24 cellular contexts compared by ENCODE assay signal in genomic region chr2:239156516-239157265, GRCh38.
DNase-seq lines count a peak whose midpoint lies in the region; ATAC-seq, FAIRE-seq and TF ChIP-seq lines count a peak whose summit lies in the region.
"Had no signal": no experiment of that assay in that cellular context is flagged by ENCODE, and none has a peak within 500 bp of the region (broad histone marks: within the 10 kb centered on the region; RNA-seq: fewer than 3 reads in every experiment).

No MANE protein-coding gene starts in this region.

- TF ChIP-seq EP300 in HepG2 (IDR thresholded peaks at IDR 0.05; ENCODE audit: low read depth in 2 of 2, low read length in 2 of 2): no peak
- no peak for TF ChIP-seq EP300 in HepG2 (CRISPR knock-in tag; IDR thresholded peaks at IDR 0.05; ENCODE audit: borderline replicate concordance)

- H4K91ac ChIP-seq in H9 (ENCODE audit: insufficient read length, low read depth, low read length): no peak overlapping the region

- no peaks in the 10 kb centered on the region for H3K23me2 ChIP-seq in H9 (ENCODE audit: insufficient read length, low read depth, low read length, poor library complexity, severe bottlenecking)

- H3K4me3 ChIP-seq in HepG2 (replicated peaks in 1 of 3; ENCODE audit: insufficient read depth in 1 of 3, low read depth in 2 of 3, low read length in 3 of 3): no peak overlapping the region
- H3K4me3 ChIP-seq in gastrocnemius medialis: no peak overlapping the region
- no peak overlapping the region for H3K4me3 ChIP-seq in osteoblast (ENCODE audit: insufficient read depth, low read length)
- H3K4me3 ChIP-seq in Karpas-422 (ENCODE audit: low read length): no peak overlapping the region
- H3K4me3 ChIP-seq: skin epidermis had no signal

- H4K20me1 ChIP-seq in H9 (ENCODE audit: control insufficient read depth, insufficient read depth, insufficient read length) (no peaks in the 10 kb centered on the region), HepG2 (ENCODE audit: insufficient read depth, low read length) (no peaks in the 10 kb centered on the region; the same call in 1 of the 2 replicates), osteoblast (ENCODE audit: insufficient read depth, low read length) (no peaks in the 10 kb centered on the region), Karpas-422 (ENCODE audit: insufficient read depth, low read depth, low read length) (no peaks in the 10 kb centered on the region)

- no peak overlapping the region for H2AFZ ChIP-seq in H9 (ENCODE audit: low read length)
- no peak overlapping the region for H2AFZ ChIP-seq in HepG2 (ENCODE audit: low read length)
- H2AFZ ChIP-seq in osteoblast (ENCODE audit: low read length): no peak overlapping the region
- no peak overlapping the region for H2AFZ ChIP-seq in Karpas-422 (ENCODE audit: low read length)
- H2AFZ ChIP-seq: parathyroid adenoma had no signal

- H3K79me1 ChIP-seq in H9 (ENCODE audit: insufficient read depth, low read depth, low read length, poor library complexity, severe bottlenecking): no peaks in the 10 kb centered on the region

- no peak overlapping the region for H3T11ph ChIP-seq in H9 (ENCODE audit: low read length)

- H3K9ac ChIP-seq in H9 (ENCODE audit: extremely low read depth, insufficient read length, low read length): no peak overlapping the region
- H3K9ac ChIP-seq in HepG2 (ENCODE audit: insufficient read depth, low read depth, low read length): no peak overlapping the region
- no peak overlapping the region for H3K9ac ChIP-seq in Karpas-422 (ENCODE audit: low read length)
- H3K9ac ChIP-seq: parathyroid adenoma had no signal

- no peak for ATAC-seq in T-helper 17 cell
- no peak for ATAC-seq in HepG2
- no peak for ATAC-seq in gastrocnemius medialis
- ATAC-seq: activated naive CD8-positive, alpha-beta T cell treated with anti-CD3 and anti-CD28 coated beads, Interleukin-2, amount 50 U/mL, for 24 hours; stimulated activated naive CD8-positive, alpha-beta T cell treated with anti-CD3 and anti-CD28 coated beads, Interleukin-15, Interleukin-2, amounts not matched to agents 100 U/mL and 50 U/mL, for 24 hours had no signal

- H2BK12ac ChIP-seq in H9 (ENCODE audit: insufficient read length, low read depth, low read length): no peak overlapping the region

- POLR2A ChIA-PET in HepG2 (lab: Yijun Ruan, JAX): no interaction called here

- no peak overlapping the region for H3K23ac ChIP-seq in H9 (ENCODE audit: insufficient read length, low read depth, low read length)

- H2AK5ac ChIP-seq in H9 (ENCODE audit: insufficient read length, low read length): no peak overlapping the region

- H3K4me2 ChIP-seq in H9 (ENCODE audit: insufficient read depth, insufficient read length, low read length) (no peak overlapping the region), HepG2 (ENCODE audit: low read depth, low read length) (no peak overlapping the region), osteoblast (ENCODE audit: insufficient read depth, low read length) (no peak overlapping the region), Karpas-422 (ENCODE audit: low read depth, low read length, poor library complexity, severe bottlenecking) (no peak overlapping the region)

- H3K36me3 ChIP-seq in HepG2 (replicated peaks in 1 of 2; ENCODE audit: control insufficient read depth in 1 of 2, insufficient read depth in 2 of 2, low read length in 2 of 2) (peaks cover 25 to 53% of the 10 kb centered on the region in 2 experiments), gastrocnemius medialis (peaks cover 0 to 43% of the 10 kb centered on the region in 2 donors), osteoblast (ENCODE audit: insufficient read depth, low read length) (no peaks in the 10 kb centered on the region), Karpas-422 (ENCODE audit: insufficient read depth, low read length) (no peaks in the 10 kb centered on the region)
- H3K36me3 ChIP-seq: brain microvascular endothelial cell had no signal

- TF ChIP-seq POLR2A in HepG2 (IDR thresholded peaks at IDR 0.05; ENCODE audit: insufficient read depth in 1 of 2, low read depth in 2 of 2, low read length in 2 of 2) (no peak), gastrocnemius medialis (IDR thresholded peaks at IDR 0.05) (no peak)

- H4K8ac ChIP-seq in H9 (replicated peaks; ENCODE audit: insufficient read length, low read depth, low read length): no peak overlapping the region

- peaks cover 0 to 8% of the 10 kb centered on the region in 2 experiments; a peak in 3 of 4 replicates for H3K4me1 Mint-ChIP-seq in H9
- H3K4me1 Mint-ChIP-seq in T-helper 17 cell: peaks cover 6% of the 10 kb centered on the region
- H3K4me1 Mint-ChIP-seq: activated naive CD8-positive, alpha-beta T cell treated with anti-CD3 and anti-CD28 coated beads, Interleukin-2, amount 50 U/mL, for 24 hours had no signal

- H3K27me3 Mint-ChIP-seq in H9 (ENCODE audit: low read depth) (no peaks in the 10 kb centered on the region), T-helper 17 cell (no peaks in the 10 kb centered on the region)
- H3K27me3 Mint-ChIP-seq: activated naive CD8-positive, alpha-beta T cell treated with anti-CD3 and anti-CD28 coated beads, Interleukin-2, amount 50 U/mL, for 24 hours; B cell; memory B cell; naive B cell had no signal

- H3K4me1 ChIP-seq in H9 (ENCODE audit: insufficient read depth, low read length) (no peaks in the 10 kb centered on the region), HepG2 (ENCODE audit: insufficient read depth, low read length) (no peaks in the 10 kb centered on the region), gastrocnemius medialis (peaks cover 10 to 24% of the 10 kb centered on the region in 2 donors), osteoblast (ENCODE audit: insufficient read depth, low read length) (no peaks in the 10 kb centered on the region), Karpas-422 (ENCODE audit: low read length) (no peaks in the 10 kb centered on the region)
- H3K4me1 ChIP-seq: parathyroid adenoma had no signal

- TF ChIP-seq RAD21 in HepG2 (CRISPR knock-in tag; IDR thresholded peaks at IDR 0.05): no peak

- H3K27ac Mint-ChIP-seq in H9 (no peak overlapping the region), T-helper 17 cell (peak overlapping the region; percentile 82)
- H3K27ac Mint-ChIP-seq: activated naive CD8-positive, alpha-beta T cell treated with anti-CD3 and anti-CD28 coated beads, Interleukin-2, amount 50 U/mL, for 24 hours; B cell; memory B cell; naive B cell had no signal

- no peak overlapping the region for H2BK15ac ChIP-seq in H9 (ENCODE audit: low read depth, low read length)

- H3K27ac ChIP-seq in H9 (ENCODE audit: insufficient read length, low read depth, low read length) (no peak overlapping the region), HepG2 (ENCODE audit: extremely low read length, insufficient read depth, low read length) (no peak overlapping the region), gastrocnemius medialis (peak overlapping the region; percentile 71 to 93 (median 86)), osteoblast (ENCODE audit: low read depth, low read length) (no peak overlapping the region), Karpas-422 (ENCODE audit: low read length) (no peak overlapping the region)
- H3K27ac ChIP-seq: brain microvascular endothelial cell, parathyroid adenoma had no signal

- in situ Hi-C loops in HepG2 (cut with HindIII; ENCODE audit: extremely low pct_ligation_motif_present, low pct_unique_long_range_greater_than_20kb) (no loop called here), gastrocnemius medialis (cut with MboI; ENCODE audit: low sequenced_read_pairs in 4 of 4) (no loop called here)

- H2BK5ac ChIP-seq in H9 (ENCODE audit: insufficient read length, low read length): no peak overlapping the region

- H3K27me3 ChIP-seq in H9 (ENCODE audit: insufficient read depth, low read length) (no peaks in the 10 kb centered on the region), HepG2 (ENCODE audit: control insufficient read depth in 1 of 2, insufficient read depth in 2 of 2, low read length in 2 of 2) (no peaks in the 10 kb centered on the region), gastrocnemius medialis (no peaks in the 10 kb centered on the region), osteoblast (ENCODE audit: insufficient read depth, low read length) (no peaks in the 10 kb centered on the region), Karpas-422 (ENCODE audit: low read length) (no peaks in the 10 kb centered on the region)
- H3K27me3 ChIP-seq: brain microvascular endothelial cell had no signal

- no peak overlapping the region for H2BK20ac ChIP-seq in H9 (ENCODE audit: low read depth, low read length, poor library complexity, severe bottlenecking)

- DNase-seq in H9 (peak; percentile 19), T-helper 17 cell (peak in 1 of 3 donors; percentile 3), HepG2 (ENCODE audit: low spot score) (no peak), gastrocnemius medialis (peak in 1 of 2 donors; percentile 14), osteoblast (ENCODE audit: insufficient read length, low spot score, missing footprints) (no peak), Karpas-422 (no peak), kidney glomerular epithelial cell (lab: John Stamatoyannopoulos, UW) (no peak), NOMO-1 treated with dmso at 0.1 percent for 144 hours (lab: John Stamatoyannopoulos, UW; ENCODE audit: unreplicated experiment) (no peak)
- DNase-seq: activated naive CD8-positive, alpha-beta T cell treated with anti-CD3 and anti-CD28 coated beads, Interleukin-2, amount 50 U/mL, for 24 hours; brain microvascular endothelial cell; HCEC 1CT; immature natural killer cell; Kasumi-1; naive B cell; NCI-H2029; NCI-H446 treated with DMSO at 0.1 percent for 48 hours; RPMI8226; stimulated activated naive CD8-positive, alpha-beta T cell treated with anti-CD3 and anti-CD28 coated beads, Interleukin-15, Interleukin-2, amounts not matched to agents 100 U/mL and 50 U/mL, for 24 hours; T1000 had no signal

- H3K4ac ChIP-seq in H9 (ENCODE audit: low read depth, low read length): no peak overlapping the region

- BruUV-seq in HepG2 (replicated peaks; lab: Mats Ljungman, UMichigan): no TSS peak

- no peaks in the 10 kb centered on the region; a peak in 2 of 5 replicates for H3K9me3 Mint-ChIP-seq in H9
- H3K9me3 Mint-ChIP-seq: activated naive CD8-positive, alpha-beta T cell treated with anti-CD3 and anti-CD28 coated beads, Interleukin-2, amount 50 U/mL, for 24 hours had no signal

- H3K18ac ChIP-seq in H9 (ENCODE audit: insufficient read length, low read depth, low read length): no peak overlapping the region

- H4K5ac ChIP-seq in H9 (ENCODE audit: insufficient read length, low read depth, low read length): no peak overlapping the region

- H3K4me3 Mint-ChIP-seq in H9 (no peak overlapping the region), T-helper 17 cell (no peak overlapping the region)
- H3K4me3 Mint-ChIP-seq: activated naive CD8-positive, alpha-beta T cell treated with anti-CD3 and anti-CD28 coated beads, Interleukin-2, amount 50 U/mL, for 24 hours; B cell; immature natural killer cell; memory B cell had no signal

- H3K36me3 Mint-ChIP-seq in H9 (ENCODE audit: insufficient read depth in 1 of 3, low read depth in 3 of 3): peaks cover 34 to 44% (median 42%) of the 10 kb centered on the region in 3 experiments; a peak in 6 of 7 replicates
- peaks cover 5% of the 10 kb centered on the region for H3K36me3 Mint-ChIP-seq in T-helper 17 cell (ENCODE audit: low read depth)

- TF ChIP-seq CTCF in H9 (conservative IDR thresholded peaks at IDR 0.05) (no peak), HepG2 (CRISPR knock-in tag; IDR thresholded peaks at IDR 0.05) (no peak), gastrocnemius medialis (IDR thresholded peaks at IDR 0.05 in 4 of 5, conservative IDR thresholded peaks at IDR 0.05 in 1 of 5) (no peak), osteoblast (IDR thresholded peaks at IDR 0.05; ENCODE audit: extremely low read depth, low read depth, low read length) (no peak)

- H3K79me2 ChIP-seq in H9 (ENCODE audit: insufficient read depth, low read length) (no peaks in the 10 kb centered on the region), HepG2 (ENCODE audit: insufficient read depth, low read length) (no peaks in the 10 kb centered on the region), osteoblast (ENCODE audit: insufficient read depth, low read length) (no peaks in the 10 kb centered on the region), Karpas-422 (ENCODE audit: low read length) (no peaks in the 10 kb centered on the region)
- H3K79me2 ChIP-seq: parathyroid adenoma had no signal

- FAIRE-seq in HepG2 (lab: Jason Lieb, UNC): no peak
- FAIRE-seq: D721Med had no signal

- intact Hi-C loops in HepG2 (cut with micrococcal nuclease; ENCODE audit: unreplicated experiment): no loop called here
- intact Hi-C loops in gastrocnemius medialis (cut with DNase I; ENCODE audit: low total_unique reads): no loop called here

- no peaks in the 10 kb centered on the region for H3K9me3 ChIP-seq in H9 (ENCODE audit: control insufficient read depth, low read depth, low read length)
- H3K9me3 ChIP-seq in T-helper 17 cell (ENCODE audit: control insufficient read depth, low read length, poor library complexity, severe bottlenecking): no peaks in the 10 kb centered on the region
- H3K9me3 ChIP-seq in HepG2 (ENCODE audit: low read length): no peaks in the 10 kb centered on the region
- H3K9me3 ChIP-seq in gastrocnemius medialis: no peaks in the 10 kb centered on the region
- H3K9me3 ChIP-seq in osteoblast (ENCODE audit: low read depth, low read length): no peaks in the 10 kb centered on the region
- H3K9me3 ChIP-seq in Karpas-422 (ENCODE audit: low read length): no peaks in the 10 kb centered on the region; the same call in 1 of the 2 replicates

- no peaks in the 10 kb centered on the region for H3K9me2 ChIP-seq in Karpas-422 (replicated peaks; ENCODE audit: insufficient read depth, low read length)

- no CpG with 5 or more reads among the region's 22 CpGs for WGBS in H9 (ENCODE audit: extremely low coverage, insufficient read length, low lambda C conversion rate)
- WGBS in HepG2 (ENCODE audit: low lambda C conversion rate): 93% methylated on average over 22 of the region's 22 CpGs

- no peak overlapping the region for H3K56ac ChIP-seq in H9 (ENCODE audit: insufficient read length, low read depth, low read length)

- H2BK120ac ChIP-seq in H9 (ENCODE audit: low read depth, low read length, poor library complexity, severe bottlenecking): no peak overlapping the region

- H3K14ac ChIP-seq in H9 (ENCODE audit: insufficient read depth, low read length): no peak overlapping the region

- CTCF ChIA-PET in HepG2 (lab: Yijun Ruan, JAX; ENCODE audit: low intra/inter-chr PET ratio, low total read pairs): no interaction called here

Comparison
In these comparisons a context has a peak if more than half of its experiments do, and no peak if none do; other contexts are left out.
1. H3K27ac ChIP-seq: peak in gastrocnemius medialis (4 of 4); none in H9 (single experiment), HepG2 (single experiment), osteoblast (single experiment) and Karpas-422 (single experiment).